Comparison of ENCODE assay signal across 9 cellular contexts in genomic region chr21:43740497-43741156, GRCh38. TPM values are rescaled to one million over a fixed set of nuclear protein-coding genes. Genes with fewer than 3 reads are reported as not detected.
DNase-seq lines count a peak whose midpoint lies in the region; ATAC-seq and TF ChIP-seq lines count a peak whose summit lies in the region.
"Had no signal": no experiment of that assay in that cellular context is flagged by ENCODE, and none has a peak within 500 bp of the region (broad histone marks: within the 10 kb centered on the region; RNA-seq: fewer than 3 reads in every experiment).

No MANE protein-coding gene starts in this region.

- H3K4me2 ChIP-seq in mammary epithelial cell (ENCODE audit: insufficient read depth, low read depth, low read length), result no peak overlapping the region

- WGBS in mammary epithelial cell (ENCODE audit: low coverage, missing lambda C conversion rate), result 91% methylated on average over 15 of the region's 25 CpGs
- whole genome bisulfite sequencing in upper lobe of left lung, 2 donors, result 42% methylated on average over 21 of the region's 25 CpGs; no CpG with 5 or more reads in 1 of the 2 donors

- no TSS peak for BruUV-seq in mammary epithelial cell (replicated peaks; lab: Mats Ljungman, UMichigan)

- no peaks in the 10 kb centered on the region for H3K9me3 ChIP-seq in mammary epithelial cell (replicated peaks; ENCODE audit: insufficient read depth, low read length)
- no peaks in the 10 kb centered on the region for H3K9me3 ChIP-seq in upper lobe of left lung

- CTCF ChIA-PET in mammary epithelial cell (lab: Charles Lee; ENCODE audit: low non-redundant PET), result no interaction called here

- no peak overlapping the region for H3K4me3 ChIP-seq in mammary epithelial cell (replicated peaks in 1 of 3; ENCODE audit: insufficient read depth in 1 of 3, low read depth in 2 of 3, low read length in 3 of 3)
- no peak overlapping the region for H3K4me3 ChIP-seq in upper lobe of left lung
- H3K4me3 ChIP-seq: lung had no signal

- dilution Hi-C loops in mammary epithelial cell (cut with HindIII; ENCODE audit: low sequenced_read_pairs), result no loop called here

- H3K4me1 ChIP-seq in mammary epithelial cell (ENCODE audit: insufficient read depth, low read length), result no peaks in the 10 kb centered on the region
- H3K4me1 ChIP-seq in upper lobe of left lung, result peaks cover 0 to 13% (median 1%) of the 10 kb centered on the region in 4 donors

- H3K27ac ChIP-seq in mammary epithelial cell (ENCODE audit: insufficient read depth, low read depth, low read length) (no peak overlapping the region), layer of hippocampus (ENCODE audit: low read depth, low read length) (peak overlapping the region; percentile 30), upper lobe of left lung (peak overlapping the region; percentile 24 to 78 (median 70))

- H3K27me3 ChIP-seq in mammary epithelial cell (ENCODE audit: insufficient read depth, low read length) (no peaks in the 10 kb centered on the region), layer of hippocampus (ENCODE audit: control insufficient read depth, insufficient read depth, low read length) (no peaks in the 10 kb centered on the region), upper lobe of left lung (no peaks in the 10 kb centered on the region)

- TF ChIP-seq EP300 in upper lobe of left lung (IDR thresholded peaks at IDR 0.05), result no peak

- peaks cover 2% of the 10 kb centered on the region for H4K20me1 ChIP-seq in mammary epithelial cell (ENCODE audit: insufficient read depth, low read length)

- DNase-seq in T47D (ENCODE audit: low read depth in 1 of 2, low spot score in 1 of 2) (peak; percentile 74 to 85), mammary epithelial cell (no peak), amniotic epithelial cell (ENCODE audit: low read depth) (peak; percentile 63), upper lobe of left lung (peak in 1 of 2 donors; percentile 87), NCI-H2107 (lab: John Stamatoyannopoulos, UW) (no peak), NCI-H345 treated with DMSO at 0.1 percent for 48 hours (lab: John Stamatoyannopoulos, UW; ENCODE audit: unreplicated experiment) (no peak)

- H3K36me3 ChIP-seq in mammary epithelial cell (ENCODE audit: insufficient read depth, low read length) (peaks cover 6% of the 10 kb centered on the region), upper lobe of left lung (peaks cover 7 to 63% (median 43%) of the 10 kb centered on the region in 4 donors)

- no peak overlapping the region for H2AFZ ChIP-seq in mammary epithelial cell (ENCODE audit: low read depth, low read length)

- TF ChIP-seq POLR2A in upper lobe of left lung (IDR thresholded peaks at IDR 0.05), result peak in 1 of 4 donors; percentile 8

- ATAC-seq in upper lobe of left lung (ENCODE audit: low FRiP score in 2 of 2) (peak; percentile 45 to 74), HG03378 (IDR thresholded peaks at IDR 0.05; ENCODE audit: unreplicated experiment) (no peak)

- peaks cover 33% of the 10 kb centered on the region for H3K79me2 ChIP-seq in mammary epithelial cell (ENCODE audit: insufficient read depth, low read length)

- no peak overlapping the region for H3K9ac ChIP-seq in mammary epithelial cell (ENCODE audit: insufficient read depth, low read length)

- intact Hi-C loops in mammary epithelial cell (cut with micrococcal nuclease), result no loop called here

- TF ChIP-seq CTCF in mammary epithelial cell (conservative IDR thresholded peaks at IDR 0.05 in 1 of 2, IDR thresholded peaks at IDR 0.05 in 1 of 2; ENCODE audit: extremely low read depth in 1 of 2, insufficient read depth in 1 of 2, low read depth in 1 of 2, low read length in 2 of 2) (no peak), upper lobe of left lung (IDR thresholded peaks at IDR 0.05) (no peak)

- in situ Hi-C loops in T47D (cut with HindIII; ENCODE audit: low pct_unique_long_range_greater_than_20kb, low sequenced_read_pairs) (no loop called here), mammary epithelial cell (cut with MboI; ENCODE audit: low sequenced_read_pairs in 2 of 2) (no loop called here)

RNA-seq across cellular contexts. Expression of gene PDXK, which starts 21.7 kb away (rescaled TPM):
- total RNA-seq in mammary epithelial cell (100 to 1,000 TPM in 1 of 2 donors, 10 to 100 TPM in 1; 51.5 to 152 TPM), upper lobe of left lung (100 to 1,000 TPM; 105 to 301 (median 207) TPM)
- polyA plus RNA-seq in mammary epithelial cell, result 217 TPM
- polyA minus RNA-seq in mammary epithelial cell, result 129 TPM

RNA-seq across cellular contexts. Expression of gene CSTB, which starts 35.5 kb away (rescaled TPM):
- total RNA-seq in mammary epithelial cell (10 to 100 TPM; 10.7 to 78.9 TPM), upper lobe of left lung (100 to 1,000 TPM in 2 of 6 donors, 10 to 100 TPM in 4; 19.9 to 122 (median 51.3) TPM)
- 148 TPM for polyA plus RNA-seq in mammary epithelial cell
- polyA minus RNA-seq in mammary epithelial cell, result 31.7 TPM

RNA-seq across cellular contexts. Expression of gene RRP1, which starts 48.8 kb away (rescaled TPM):
- total RNA-seq in mammary epithelial cell (10 to 100 TPM; 20.7 to 40.8 TPM), upper lobe of left lung (10 to 100 TPM; 12.0 to 25.1 (median 20.9) TPM)
- 21.9 TPM for polyA plus RNA-seq in mammary epithelial cell
- polyA minus RNA-seq in mammary epithelial cell, result 134 TPM

Comparison
In these comparisons a context has a peak if more than half of its experiments do, and no peak if none do; other contexts are left out.
1. DNase-seq: peak in T47D (2 of 2) and amniotic epithelial cell (single experiment); none in mammary epithelial cell (single experiment), NCI-H2107 (single experiment) and NCI-H345 treated with DMSO at 0.1 percent for 48 hours (single experiment).